ENCODE assay signal across 8 cellular contexts in the genomic region with DNA sequence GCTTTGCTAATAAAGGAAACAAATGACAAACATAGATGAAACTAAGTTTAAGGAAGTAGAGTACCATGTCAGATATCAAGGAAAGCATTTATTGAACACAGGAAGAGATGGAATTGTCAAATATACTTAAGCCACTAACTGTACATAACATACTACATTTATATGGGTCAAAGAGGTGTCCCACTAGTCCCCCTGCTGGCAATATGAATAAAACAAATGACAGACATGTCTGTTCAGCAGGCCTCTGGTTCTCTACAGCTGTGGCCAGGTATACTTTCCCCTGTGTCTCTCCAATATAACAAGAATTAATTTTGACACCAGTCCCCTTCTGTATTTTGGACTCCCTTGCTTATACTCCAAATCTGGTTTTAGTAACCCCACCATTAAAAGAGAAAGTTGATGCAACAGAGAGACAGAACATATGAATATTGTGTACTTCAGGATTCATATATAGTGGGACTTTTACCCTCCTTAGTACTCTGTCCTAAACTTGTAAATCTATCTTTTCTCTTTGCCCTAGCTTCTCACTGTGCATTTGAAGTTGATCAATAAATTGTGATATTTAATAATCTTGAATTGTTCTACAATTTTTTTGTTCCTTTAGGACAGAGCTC. TPM values are rescaled to one million over a fixed set of nuclear protein-coding genes. Genes with fewer than 3 reads are reported as not detected.
A peak's percentile ranks its signal among the peaks of the same experiment; 100 is the strongest.
DNase-seq lines count a peak whose midpoint lies in the region; ATAC-seq and TF ChIP-seq lines count a peak whose summit lies in the region.

No MANE protein-coding gene starts in this region.

- H3K36me3 ChIP-seq in Peyer's patch (no peaks in the 10 kb centered on the region), vagina (no peaks in the 10 kb centered on the region)

- H3K27me3 ChIP-seq in Peyer's patch (no peaks in the 10 kb centered on the region), vagina (no peaks in the 10 kb centered on the region)

- TF ChIP-seq POLR2A in Peyer's patch (IDR thresholded peaks at IDR 0.05) (no peak), vagina (IDR thresholded peaks at IDR 0.05) (no peak)

- H3K4me3 ChIP-seq in GM12865 (ENCODE audit: low read depth, low read length) (no peak overlapping the region), Peyer's patch (no peak overlapping the region), vagina (no peak overlapping the region)

- DNase-seq in GM12865 (ENCODE audit: low read depth) (peak; percentile 18), Peyer's patch (no peak), glomerular visceral epithelial cell (ENCODE audit: extremely low spot score) (peak; percentile 38), Ammon's horn (ENCODE audit: low spot score) (no peak), vagina (ENCODE audit: extremely low spot score in 2 of 2) (no peak), NCI-H510A treated with DMSO at 0.1 percent for 48 hours (lab: John Stamatoyannopoulos, UW) (no peak)

- H3K9me3 ChIP-seq in Peyer's patch (no peaks in the 10 kb centered on the region), vagina (no peaks in the 10 kb centered on the region)

- H3K4me1 ChIP-seq in Peyer's patch (peaks cover 0 to 14% (median 0%) of the 10 kb centered on the region in 4 donors), vagina (no peaks in the 10 kb centered on the region)

- peak; percentile 25 for TF ChIP-seq CTCF in GM12865 (IDR thresholded peaks at IDR 0.05; ENCODE audit: insufficient read depth, low read depth, low read length, missing control alignments)
- peak in 4 of 6 experiments; percentile 27 to 52 (median 46) for TF ChIP-seq CTCF in Peyer's patch (IDR thresholded peaks at IDR 0.05)
- no peak for TF ChIP-seq CTCF in vagina (IDR thresholded peaks at IDR 0.05)

- intact Hi-C loops in vagina (cut with DNase I): no loop called here

- H3K27ac ChIP-seq in Peyer's patch (no peak overlapping the region), vagina (no peak overlapping the region)

- ATAC-seq in HG02884 (IDR thresholded peaks at IDR 0.05; ENCODE audit: unreplicated experiment): peak; percentile 74
- ATAC-seq in HG02973 (IDR thresholded peaks at IDR 0.05; ENCODE audit: unreplicated experiment): no peak

RNA-seq across cellular contexts. Expression of gene CD36, which starts 42.9 kb away (rescaled TPM):
- 10 to 100 TPM in 3 of 4 donors, 1 to 10 TPM in 1; 8.9 to 35.5 (median 24.4) TPM for total RNA-seq in Peyer's patch
- 102 TPM for total RNA-seq in vagina

Comparison
In these comparisons a context has a peak if more than half of its experiments do, and no peak if none do; other contexts are left out.
1. DNase-seq: peak in GM12865 (single experiment) and glomerular visceral epithelial cell (single experiment); none in Peyer's patch (0 of 3), Ammon's horn (single experiment), vagina (0 of 2) and NCI-H510A treated with DMSO at 0.1 percent for 48 hours (single experiment).
2. CTCF ChIP-seq: peak in GM12865 (single experiment) and Peyer's patch (4 of 6); none in vagina (0 of 3).